Comparison of ENCODE assay signal across 9 cellular contexts in genomic region chr7:123154231-123154860, GRCh38. TPM values are rescaled to one million over a fixed set of nuclear protein-coding genes. Genes with fewer than 3 reads are reported as not detected.
A peak's percentile ranks its signal among the peaks of the same experiment; 100 is the strongest.
DNase-seq lines count a peak whose midpoint lies in the region; ATAC-seq, FAIRE-seq and TF ChIP-seq lines count a peak whose summit lies in the region.
"Had no signal": no experiment of that assay in that cellular context is flagged by ENCODE, and none has a peak within 500 bp of the region (broad histone marks: within the 10 kb centered on the region; RNA-seq: fewer than 3 reads in every experiment).

No MANE protein-coding gene starts in this region.

- H3K4me3 Mint-ChIP-seq in Caco-2 (ENCODE audit: unreplicated experiment) (no peak overlapping the region), naive B cell (no peak overlapping the region)

- H3K4me1 Mint-ChIP-seq in Caco-2 (ENCODE audit: low read depth, unreplicated experiment) (no peaks in the 10 kb centered on the region), naive B cell (no peaks in the 10 kb centered on the region)

- H3K9me3 ChIP-seq in Caco-2 (no peaks in the 10 kb centered on the region), esophagus squamous epithelium (no peaks in the 10 kb centered on the region)

- H3K27me3 ChIP-seq in Caco-2 (replicated peaks; ENCODE audit: control insufficient read depth, insufficient read depth, low read length), result no peaks in the 10 kb centered on the region
- no peaks in the 10 kb centered on the region for H3K27me3 ChIP-seq in esophagus squamous epithelium

- TF ChIP-seq CTCF in Caco-2 (IDR thresholded peaks at IDR 0.05; ENCODE audit: insufficient read depth in 1 of 2, low read depth in 1 of 2, low read length in 1 of 2, severe bottlenecking in 1 of 2, unreplicated experiment in 1 of 2) (peak; percentile 72 to 75), VCaP (conservative IDR thresholded peaks at IDR 0.05) (peak; percentile 93), esophagus squamous epithelium (IDR thresholded peaks at IDR 0.05) (peak in 5 of 6 experiments; percentile 60 to 81 (median 67))

- intact Hi-C loops in Caco-2 (cut with micrococcal nuclease; ENCODE audit: unreplicated experiment), result loop anchor here (1.0 to 10.0 kb wide), 6 partner anchors 84 to 604 kb away; partner anchors contain the start of gene CADPS2
- intact Hi-C loops in esophagus squamous epithelium (cut with DNase I), result loop anchor here (10.0 kb wide), 1 partner anchor 260 kb away; no protein-coding TSS in a partner anchor

- no TSS peak for BruUV-seq in Caco-2 (replicated peaks; lab: Mats Ljungman, UMichigan)

- CTCF ChIA-PET in Caco-2 (lab: Charles Lee), result interaction anchor here (0.6 to 1.0 kb wide), 4 partner anchors 49 to 351 kb away, joined by 3 to 7 read pairs (median 5); no protein-coding TSS in a partner anchor

- no peak for TF ChIP-seq POLR2A in esophagus squamous epithelium (IDR thresholded peaks at IDR 0.05)

- no peaks in the 10 kb centered on the region for H3K36me3 ChIP-seq in Caco-2 (ENCODE audit: control insufficient read depth, insufficient read depth, low read length)
- no peaks in the 10 kb centered on the region for H3K36me3 ChIP-seq in esophagus squamous epithelium

- H3K27me3 Mint-ChIP-seq in Caco-2 (ENCODE audit: insufficient read depth, unreplicated experiment), result peaks cover 11% of the 10 kb centered on the region
- no peaks in the 10 kb centered on the region for H3K27me3 Mint-ChIP-seq in naive B cell

- H3K4me1 ChIP-seq in Caco-2 (no peaks in the 10 kb centered on the region), esophagus squamous epithelium (no peaks in the 10 kb centered on the region)

- no peak overlapping the region for H3K4me3 ChIP-seq in Caco-2 (ENCODE audit: low read depth, low read length)
- no peak overlapping the region for H3K4me3 ChIP-seq in esophagus squamous epithelium

- H3K27ac Mint-ChIP-seq in Caco-2 (ENCODE audit: unreplicated experiment) (no peak overlapping the region), naive B cell (peak overlapping the region in 1 of 6 donors; percentile 3)

- DNase-seq in Caco-2, result peak; percentile 74 to 82
- peak; percentile 83 for DNase-seq in NCI-H2029 treated with DMSO at 0.1 percent for 48 hours (lab: John Stamatoyannopoulos, UW)
- no peak for DNase-seq in esophagus squamous epithelium (lab: John Stamatoyannopoulos, UW)
- peak; percentile 1 for DNase-seq in naive B cell
- DNase-seq in urothelium cell line (ENCODE audit: low spot score), result peak; percentile 40

- H3K36me3 Mint-ChIP-seq in Caco-2 (ENCODE audit: insufficient read depth, unreplicated experiment) (no peaks in the 10 kb centered on the region), naive B cell (no peaks in the 10 kb centered on the region)

- POLR2A ChIA-PET in Caco-2 (lab: Charles Lee), result no interaction called here

- H3K27ac ChIP-seq in VCaP (no peak overlapping the region), esophagus squamous epithelium (no peak overlapping the region)

- FAIRE-seq in urothelium cell line (lab: Jason Lieb, UNC), result no peak

- 0 to 4% methylated on average over 3 of the region's 3 CpGs for WGBS in esophagus squamous epithelium, 2 donors

- ATAC-seq in GM19035 (IDR thresholded peaks at IDR 0.05; ENCODE audit: unreplicated experiment), result peak; percentile 100
- peak; percentile 88 for ATAC-seq in HG03097 (IDR thresholded peaks at IDR 0.05; ENCODE audit: low FRiP score, unreplicated experiment)
- ATAC-seq in naive B cell (ENCODE audit: low read depth in 2 of 2), result peak in 1 of 2 donors; percentile 43

- no peaks in the 10 kb centered on the region for H3K9me3 Mint-ChIP-seq in Caco-2 (ENCODE audit: unreplicated experiment)
- peaks cover 0 to 4% (median 0%) of the 10 kb centered on the region in 7 donors for H3K9me3 Mint-ChIP-seq in naive B cell

RNA-seq across cellular contexts. Expression of gene SLC13A1, which starts 45.4 kb away (rescaled TPM):
- total RNA-seq in Caco-2 (2022), result not detected in 2 replicates
- total RNA-seq in esophagus squamous epithelium, result not detected
- polyA plus RNA-seq in naive B cell (ENCODE audit: low read depth in 6 of 6), result not detected
- total RNA-seq: activated CD8-positive, alpha-beta memory T cell treated with anti-CD3 and anti-CD28 coated beads for 36 hours had no signal
